Comparison of ENCODE assay signal across 26 cellular contexts in genomic region chr13:50783066-50783465, GRCh38.
"Had no signal": no experiment of that assay in that cellular context is flagged by ENCODE, and none has a peak within 500 bp of the region (broad histone marks: within the 10 kb centered on the region; RNA-seq: fewer than 3 reads in every experiment).

No MANE protein-coding gene starts in this region.

- H3K27ac Mint-ChIP-seq: activated naive CD4-positive, alpha-beta T cell treated with anti-CD3 and anti-CD28 coated beads, Interleukin-2, amount 10 ng/mL, durations not matched to agents 7 days and 5 days; activated naive CD8-positive, alpha-beta T cell treated with anti-CD3 and anti-CD28 coated beads, Interleukin-2, amount 10 ng/mL, durations not matched to agents 7 days and 5 days; activated T-helper 1 cell treated with anti-CD3 and anti-CD28 coated beads, Interleukin-12 subunit alpha, Interleukin-12 subunit beta, Interleukin-2, Interleukin-4 antibody, amounts not matched to agents 30 ng/mL and 10 ng/mL and 1 ng/mL, durations not matched to agents 14 hours and 24 hours and 36 hours; brain; nephron progenitor cell; progenitor cell of endocrine pancreas; stimulated activated effector memory CD8-positive, alpha-beta T cell treated with anti-CD3 and anti-CD28 coated beads, Interleukin-12 subunit alpha, Interleukin-12 subunit beta, amount 100 ng/mL, for 72 hours; T-helper 2 cell treated with Interferon-gamma antibody and Interleukin-4, amounts not matched to agents 5 μg/mL and 100 μg/mL, for 36 hours had no signal

- H3K4me1 Mint-ChIP-seq: activated naive CD4-positive, alpha-beta T cell treated with anti-CD3 and anti-CD28 coated beads, Interleukin-2, amount 10 ng/mL, durations not matched to agents 7 days and 5 days; activated naive CD8-positive, alpha-beta T cell treated with anti-CD3 and anti-CD28 coated beads, Interleukin-2, amount 10 ng/mL, durations not matched to agents 7 days and 5 days; brain; stimulated activated effector memory CD8-positive, alpha-beta T cell treated with anti-CD3 and anti-CD28 coated beads, Interleukin-12 subunit alpha, Interleukin-12 subunit beta, amount 100 ng/mL, for 72 hours had no signal

- H3K9me3 Mint-ChIP-seq: activated naive CD4-positive, alpha-beta T cell treated with anti-CD3 and anti-CD28 coated beads, Interleukin-2, amount 10 ng/mL, durations not matched to agents 7 days and 5 days; activated naive CD8-positive, alpha-beta T cell treated with anti-CD3 and anti-CD28 coated beads, Interleukin-2, amount 10 ng/mL, durations not matched to agents 7 days and 5 days; activated T-helper 1 cell treated with anti-CD3 and anti-CD28 coated beads, Interleukin-12 subunit alpha, Interleukin-12 subunit beta, Interleukin-2, Interleukin-4 antibody, amounts not matched to agents 30 ng/mL and 10 ng/mL and 1 ng/mL, durations not matched to agents 14 hours and 24 hours and 36 hours; nephron progenitor cell; stimulated activated effector memory CD8-positive, alpha-beta T cell treated with anti-CD3 and anti-CD28 coated beads, Interleukin-12 subunit alpha, Interleukin-12 subunit beta, amount 100 ng/mL, for 72 hours; T-helper 2 cell treated with Interferon-gamma antibody and Interleukin-4, amounts not matched to agents 5 μg/mL and 100 μg/mL, for 36 hours had no signal

- H3K36me3 Mint-ChIP-seq: activated naive CD4-positive, alpha-beta T cell treated with anti-CD3 and anti-CD28 coated beads, Interleukin-2, amount 10 ng/mL, durations not matched to agents 7 days and 5 days; activated naive CD8-positive, alpha-beta T cell treated with anti-CD3 and anti-CD28 coated beads, Interleukin-2, amount 10 ng/mL, durations not matched to agents 7 days and 5 days; brain; stimulated activated effector memory CD8-positive, alpha-beta T cell treated with anti-CD3 and anti-CD28 coated beads, Interleukin-12 subunit alpha, Interleukin-12 subunit beta, amount 100 ng/mL, for 72 hours had no signal

- H3K27me3 Mint-ChIP-seq: brain had no signal

- DNase-seq: activated CD4-positive, alpha-beta T cell treated with anti-CD3 and anti-CD28 coated beads for 4 hours; activated CD4-positive, alpha-beta T cell treated with anti-CD3 and anti-CD28 coated beads, Interleukin-2, amount 50 U/mL, for 4 hours; activated CD4-positive, CD25-positive, alpha-beta regulatory T cell; activated effector memory CD4-positive, alpha-beta T cell treated with anti-CD3 and anti-CD28 coated beads, Interleukin-2, amount 50 U/mL, for 16 hours; activated naive CD4-positive, alpha-beta T cell treated with anti-CD3 and anti-CD28 coated beads, Interleukin-2, amount 10 ng/mL, durations not matched to agents 7 days and 5 days; activated naive CD8-positive, alpha-beta T cell treated with anti-CD3 and anti-CD28 coated beads, Interleukin-2, amount 10 ng/mL, durations not matched to agents 7 days and 5 days; activated T-cell treated with anti-CD3 and anti-CD28 coated beads, Interleukin-2, amount 50 U/mL, for 1 hour; cerebellar nuclear complex; colonic mucosa; effector CD8-positive, alpha-beta T cell; esophagus squamous epithelium; foreskin melanocyte; heart right ventricle; left ventricle myocardium inferior; nephron progenitor cell; stimulated activated CD4-positive, alpha-beta T cell treated with anti-CD3 and anti-CD28 coated beads, Interleukin-12 subunit alpha, Interleukin-12 subunit beta, amount 100 ng/mL, for 4 hours; stimulated activated CD4-positive, alpha-beta T cell treated with anti-CD3 and anti-CD28 coated beads, Interleukin-4, amount 100 ng/mL, for 24 hours; stomach; T-helper 1 cell; upper lobe of right lung had no signal

- ATAC-seq: heart right ventricle; sciatic nerve; stimulated activated effector memory CD8-positive, alpha-beta T cell treated with anti-CD3 and anti-CD28 coated beads, Interleukin-12 subunit alpha, Interleukin-12 subunit beta, amount 100 ng/mL, for 72 hours had no signal

- H3K4me3 Mint-ChIP-seq: activated naive CD4-positive, alpha-beta T cell treated with anti-CD3 and anti-CD28 coated beads, Interleukin-2, amount 10 ng/mL, durations not matched to agents 7 days and 5 days; activated naive CD8-positive, alpha-beta T cell treated with anti-CD3 and anti-CD28 coated beads, Interleukin-2, amount 10 ng/mL, durations not matched to agents 7 days and 5 days; activated T-helper 1 cell treated with anti-CD3 and anti-CD28 coated beads, Interleukin-12 subunit alpha, Interleukin-12 subunit beta, Interleukin-2, Interleukin-4 antibody, amounts not matched to agents 30 ng/mL and 10 ng/mL and 1 ng/mL, durations not matched to agents 14 hours and 24 hours and 36 hours; brain; nephron progenitor cell; stimulated activated effector memory CD8-positive, alpha-beta T cell treated with anti-CD3 and anti-CD28 coated beads, Interleukin-12 subunit alpha, Interleukin-12 subunit beta, amount 100 ng/mL, for 72 hours; T-helper 2 cell treated with Interferon-gamma antibody and Interleukin-4, amounts not matched to agents 5 μg/mL and 100 μg/mL, for 36 hours had no signal
